8 cellular contexts compared by ENCODE assay signal in the genomic region with DNA sequence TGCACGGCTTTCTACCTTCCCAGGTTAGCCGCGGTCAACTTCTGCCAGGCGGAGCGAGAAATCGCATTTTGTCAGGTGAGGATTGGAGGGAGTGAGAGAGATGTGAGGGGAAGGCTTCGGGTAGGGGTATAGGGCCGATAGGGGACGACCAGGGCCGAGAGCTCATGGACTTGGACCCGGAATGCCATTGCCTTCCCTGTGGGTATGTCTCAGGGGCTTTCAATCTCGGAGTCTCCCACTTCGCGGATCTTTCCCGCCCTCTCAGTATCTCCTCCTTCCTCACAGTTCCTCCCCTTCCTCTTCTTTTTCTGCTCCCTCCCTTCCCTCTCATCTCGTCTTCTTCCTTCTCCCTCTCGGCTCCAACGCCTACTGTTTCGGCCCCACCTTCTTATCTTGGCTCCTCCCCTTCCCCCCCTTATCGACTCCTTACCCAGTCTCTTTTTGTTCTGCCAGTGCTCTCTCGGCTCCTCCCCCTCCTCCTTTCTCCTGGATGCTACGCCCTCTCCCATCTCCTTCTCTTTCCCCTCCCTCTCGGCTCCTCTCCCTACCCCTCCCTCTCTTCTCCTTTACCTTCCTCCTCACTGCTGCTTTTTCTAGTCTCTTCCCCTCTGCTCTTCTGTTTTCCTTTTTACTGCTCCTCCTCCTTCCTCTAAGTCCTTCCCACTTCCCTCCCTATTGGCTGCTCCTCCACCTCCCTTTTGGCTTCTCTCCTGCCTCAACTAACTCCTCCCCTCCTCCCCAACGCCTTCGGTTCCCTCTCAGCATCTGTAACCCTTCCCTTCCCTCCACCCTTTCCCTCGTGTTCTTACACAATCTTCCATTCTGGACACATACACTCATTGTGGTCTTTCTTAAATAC. TPM values are rescaled to one million over a fixed set of nuclear protein-coding genes. Genes with fewer than 3 reads are reported as not detected.
A peak's percentile ranks its signal among the peaks of the same experiment; 100 is the strongest.
DNase-seq lines count a peak whose midpoint lies in the region; ATAC-seq and TF ChIP-seq lines count a peak whose summit lies in the region.

No MANE protein-coding gene starts in this region.

- H2BK5ac ChIP-seq in IMR-90 (ENCODE audit: low read depth, low read length, poor library complexity, severe bottlenecking) = peak overlapping the region; percentile 59

- BruUV-seq in IMR-90 (replicated peaks; lab: Mats Ljungman, UMichigan) (no TSS peak), OCI-LY7 (replicated peaks; lab: Mats Ljungman, UMichigan) (no TSS peak)

- H2AFZ ChIP-seq in IMR-90 (replicated peaks; ENCODE audit: low read length, poor library complexity) (peak overlapping the region; percentile 90), OCI-LY7 (ENCODE audit: low read length) (peak overlapping the region; percentile 85)

- WGBS in IMR-90 (ENCODE audit: extremely low coverage in 2 of 2, insufficient read length in 1 of 2), 2 experiments = 37% methylated on average over 10 of the region's 26 CpGs; no CpG with 5 or more reads in 1 of the 2 experiments

- H3K14ac ChIP-seq in IMR-90 (replicated peaks; ENCODE audit: low read depth, low read length) = 0 out of 2 replicates have a peak overlapping the region, but pooled peaks have one; percentile 3

- peak; percentile 66 for ATAC-seq in GM21528 (IDR thresholded peaks at IDR 0.05; ENCODE audit: low FRiP score, unreplicated experiment)
- ATAC-seq in IMR-90 (ENCODE audit: low read depth) = peak; percentile 82
- peak; percentile 80 for ATAC-seq in stimulated activated effector memory CD8-positive, alpha-beta T cell treated with anti-CD3 and anti-CD28 coated beads, Interleukin-12 subunit alpha, Interleukin-12 subunit beta, amount 100 ng/mL, for 72 hours

- H3K36me3 ChIP-seq in IMR-90 (ENCODE audit: control insufficient read depth, insufficient read depth, low read length) (no peaks in the 10 kb centered on the region), OCI-LY7 (ENCODE audit: insufficient read depth, low read length) (no peaks in the 10 kb centered on the region), mucosa of rectum (ENCODE audit: control insufficient read depth in 2 of 2, insufficient read depth in 2 of 2, low read length in 2 of 2) (no peaks in the 10 kb centered on the region)

- peaks cover 13% of the 10 kb centered on the region for H3K4me1 Mint-ChIP-seq in stimulated activated effector memory CD8-positive, alpha-beta T cell treated with anti-CD3 and anti-CD28 coated beads, Interleukin-12 subunit alpha, Interleukin-12 subunit beta, amount 100 ng/mL, for 72 hours

- peak overlapping the region; percentile 18 to 50; a peak in 2 of 4 replicates for H4K8ac ChIP-seq in IMR-90 (ENCODE audit: low read depth in 2 of 2, low read length in 2 of 2)

- no peaks in the 10 kb centered on the region for H3K79me1 ChIP-seq in IMR-90 (ENCODE audit: low read depth in 1 of 2, low read length in 2 of 2)

- peak overlapping the region; percentile 60 for H3K27ac ChIP-seq in IMR-90 (ENCODE audit: insufficient read depth, low read length)
- peak overlapping the region; percentile 66 for H3K27ac ChIP-seq in OCI-LY7 (ENCODE audit: low read depth, low read length, poor library complexity, severe bottlenecking)
- peak overlapping the region; percentile 72 to 80 for H3K27ac ChIP-seq in mucosa of rectum (ENCODE audit: low read depth in 2 of 2, low read length in 2 of 2)

- no peak overlapping the region for H4K91ac ChIP-seq in IMR-90 (ENCODE audit: insufficient read depth, low read depth, low read length)

- no peak overlapping the region for H2BK120ac ChIP-seq in IMR-90 (ENCODE audit: low read depth, low read length)

- CTCF ChIA-PET in IMR-90 (lab: Yijun Ruan, JAX) (no interaction called here), OCI-LY7 (lab: Charles Lee; ENCODE audit: unreplicated experiment) (no interaction called here)

- H2AK9ac ChIP-seq in IMR-90 (replicated peaks; ENCODE audit: low read depth, low read length, poor library complexity) = peak overlapping the region; percentile 21

- H3K27ac Mint-ChIP-seq in stimulated activated effector memory CD8-positive, alpha-beta T cell treated with anti-CD3 and anti-CD28 coated beads, Interleukin-12 subunit alpha, Interleukin-12 subunit beta, amount 100 ng/mL, for 72 hours = peak overlapping the region; percentile 79

- no peaks in the 10 kb centered on the region for H3K9me1 ChIP-seq in IMR-90 (ENCODE audit: insufficient read depth, low read length)

- no peaks in the 10 kb centered on the region for H3K4me1 ChIP-seq in IMR-90 (ENCODE audit: control insufficient read depth, insufficient read depth, low read length)
- peaks cover 24% of the 10 kb centered on the region for H3K4me1 ChIP-seq in OCI-LY7 (ENCODE audit: insufficient read depth, low read length, poor library complexity, severe bottlenecking)
- peaks cover 0 to 5% of the 10 kb centered on the region in 2 donors for H3K4me1 ChIP-seq in mucosa of rectum (ENCODE audit: control insufficient read depth in 2 of 2, insufficient read depth in 2 of 2, low read length in 2 of 2)

- no peaks in the 10 kb centered on the region for H3K9me3 ChIP-seq in IMR-90 (ENCODE audit: control insufficient read depth, insufficient read depth, low read length)
- no peaks in the 10 kb centered on the region for H3K9me3 ChIP-seq in OCI-LY7 (ENCODE audit: low read length)
- no peaks in the 10 kb centered on the region for H3K9me3 ChIP-seq in mucosa of rectum (ENCODE audit: control insufficient read depth in 2 of 2, low read length in 2 of 2)

- H3K4ac ChIP-seq in IMR-90 (ENCODE audit: low read depth, low read length) = peak overlapping the region; percentile 43; the same call in 1 of the 2 replicates

- DNase-seq in DMS114 treated with DMSO at 0.1 percent for 48 hours (lab: John Stamatoyannopoulos, UW; ENCODE audit: unreplicated experiment) = peak; percentile 84
- peak; percentile 91 for DNase-seq in IMR-90
- peak; percentile 65 for DNase-seq in OCI-LY7 (ENCODE audit: low spot score)
- peak; percentile 49 for DNase-seq in activated T-cell treated with anti-CD3 and anti-CD28 coated beads for 4 hours
- DNase-seq in erythroblast (lab: John Stamatoyannopoulos, UW) = peak; percentile 85 to 87
- DNase-seq in stimulated activated effector memory CD8-positive, alpha-beta T cell treated with anti-CD3 and anti-CD28 coated beads, Interleukin-12 subunit alpha, Interleukin-12 subunit beta, amount 100 ng/mL, for 72 hours (ENCODE audit: low spot score in 2 of 2) = peak; percentile 18 to 77

- no peaks in the 10 kb centered on the region for H3K27me3 ChIP-seq in IMR-90 (ENCODE audit: control insufficient read depth, insufficient read depth, low read length)
- no peaks in the 10 kb centered on the region for H3K27me3 ChIP-seq in mucosa of rectum (ENCODE audit: control insufficient read depth in 2 of 2, insufficient read depth in 2 of 2, low read length in 2 of 2)

- no peaks in the 10 kb centered on the region for H3K36me3 Mint-ChIP-seq in stimulated activated effector memory CD8-positive, alpha-beta T cell treated with anti-CD3 and anti-CD28 coated beads, Interleukin-12 subunit alpha, Interleukin-12 subunit beta, amount 100 ng/mL, for 72 hours

- peak overlapping the region; percentile 84 for H3K4me3 Mint-ChIP-seq in stimulated activated effector memory CD8-positive, alpha-beta T cell treated with anti-CD3 and anti-CD28 coated beads, Interleukin-12 subunit alpha, Interleukin-12 subunit beta, amount 100 ng/mL, for 72 hours

- TF ChIP-seq CTCF in IMR-90 (conservative IDR thresholded peaks at IDR 0.05; ENCODE audit: low read depth, low read length) (no peak), OCI-LY7 (conservative IDR thresholded peaks at IDR 0.05; ENCODE audit: low read length) (no peak)

- H3K79me2 ChIP-seq in OCI-LY7 (ENCODE audit: insufficient read depth, low read depth, low read length) = peaks cover 6% of the 10 kb centered on the region; the same call in 1 of the 2 replicates

- no peak overlapping the region for H2AK5ac ChIP-seq in IMR-90 (ENCODE audit: low read depth, low read length)

- H3K4me2 ChIP-seq in IMR-90 (ENCODE audit: low read depth, low read length) (peak overlapping the region; percentile 83), OCI-LY7 (ENCODE audit: low read length) (peak overlapping the region; percentile 86)

- no peak overlapping the region for H2BK15ac ChIP-seq in IMR-90 (ENCODE audit: low read depth, low read length)

- no peaks in the 10 kb centered on the region for H3K9me2 ChIP-seq in OCI-LY7 (ENCODE audit: insufficient read depth, low read length)

- H3K56ac ChIP-seq in IMR-90 (ENCODE audit: extremely low read depth, insufficient read depth, low read length) = peak overlapping the region; percentile 8; the same call in 1 of the 2 replicates

- H2BK20ac ChIP-seq in IMR-90 (ENCODE audit: low read depth, low read length) = no peak overlapping the region; the same call in 1 of the 2 replicates

- TF ChIP-seq RAD21 in IMR-90 (IDR thresholded peaks at IDR 0.05; ENCODE audit: low read length) = no peak

- POLR2A ChIA-PET in IMR-90 (lab: Charles Lee; ENCODE audit: unreplicated experiment) (interaction anchor here (1.0 kb wide), 1 partner anchor 29 kb away, joined by 4 read pairs; the partner anchor contains the start of gene RBMX), OCI-LY7 (lab: Charles Lee) (interaction anchor here (0.6 to 2.5 kb wide), 2 partner anchors 29 to 131 kb away, joined by 3 to 8 read pairs; partner anchors contain the start of gene RBMX)

- H4K20me1 ChIP-seq in IMR-90 (ENCODE audit: insufficient read depth, low read length) = no peaks in the 10 kb centered on the region
- no peaks in the 10 kb centered on the region for H4K20me1 ChIP-seq in OCI-LY7 (ENCODE audit: insufficient read depth, low read length)

- intact Hi-C loops in IMR-90 (cut with micrococcal nuclease) = loop anchor here (1.0 to 5.0 kb wide), 2 partner anchors 31 to 143 kb away; no protein-coding TSS in a partner anchor
- intact Hi-C loops in OCI-LY7 (cut with micrococcal nuclease; ENCODE audit: unreplicated experiment) = loop anchor here (1.0 to 2.0 kb wide), 2 partner anchors 29 to 130 kb away; partner anchors contain the start of genes ARHGEF6 and RBMX

- dilution Hi-C loops in IMR-90 (cut with HindIII; ENCODE audit: low sequenced_read_pairs, unreplicated experiment) = no loop called here

- no peak for TF ChIP-seq POLR2A in IMR-90 (IDR thresholded peaks at IDR 0.05; ENCODE audit: low read depth, low read length)
- peak; percentile 88 for TF ChIP-seq POLR2A in erythroblast (IDR thresholded peaks at IDR 0.05; ENCODE audit: low read length)

- H3K4me3 ChIP-seq in IMR-90 (ENCODE audit: insufficient read depth, low read depth, low read length) (peak overlapping the region; percentile 53), OCI-LY7 (ENCODE audit: low read depth, low read length, poor library complexity, severe bottlenecking) (peak overlapping the region; percentile 88), mucosa of rectum (ENCODE audit: low read length in 2 of 2) (peak overlapping the region; percentile 87 to 96)

- no peaks in the 10 kb centered on the region for H3K9me3 Mint-ChIP-seq in stimulated activated effector memory CD8-positive, alpha-beta T cell treated with anti-CD3 and anti-CD28 coated beads, Interleukin-12 subunit alpha, Interleukin-12 subunit beta, amount 100 ng/mL, for 72 hours

- H4K5ac ChIP-seq in IMR-90 (ENCODE audit: low read depth, low read length) = no peak overlapping the region

- no peak overlapping the region for H3K18ac ChIP-seq in IMR-90 (ENCODE audit: low read depth, low read length)

- in situ Hi-C loops in IMR-90 (cut with MboI; ENCODE audit: low sequenced_read_pairs) = no loop called here

- H3K23ac ChIP-seq in IMR-90 (ENCODE audit: low read depth, low read length) = no peak overlapping the region

- H3K9ac ChIP-seq in IMR-90 (ENCODE audit: low read depth, low read length) (peak overlapping the region; percentile 43; the same call in 1 of the 2 replicates), mucosa of rectum (ENCODE audit: low read depth in 1 of 2, low read length in 2 of 2) (peak overlapping the region; percentile 65 to 70)

RNA-seq across cellular contexts. Expression of gene RBMX, which starts 29.4 kb away (rescaled TPM):
- total RNA-seq in IMR-90 (2012; rRNA removed) (318 and 337 TPM in 2 replicates), OCI-LY7 (2022) (342 and 367 TPM in 2 replicates)
- 115 and 151 TPM in 2 replicates for polyA plus RNA-seq in IMR-90 (2012; rRNA removed)
- polyA plus RNA-seq in IMR-90 (2012; cell fraction: cytosol; rRNA removed) = 82.4 and 113 TPM in 2 replicates
- polyA plus RNA-seq in IMR-90 (2012; cell fraction: nucleus; rRNA removed; ENCODE audit: low replicate concordance) = 86.6 and 232 TPM in 2 replicates
- total RNA-seq in OCI-LY7 (2014; rRNA removed; shearing (Covaris generic)) = 321 and 394 TPM in 2 replicates

Comparison
In these comparisons a context has a peak if more than half of its experiments do, and no peak if none do; other contexts are left out.
1. Peak in every context shown above with its lines: DNase-seq, ATAC-seq, H3K4me3 ChIP-seq and H3K27ac ChIP-seq.